Comparison of ENCODE assay signal across 2 cellular contexts in the genomic region with DNA sequence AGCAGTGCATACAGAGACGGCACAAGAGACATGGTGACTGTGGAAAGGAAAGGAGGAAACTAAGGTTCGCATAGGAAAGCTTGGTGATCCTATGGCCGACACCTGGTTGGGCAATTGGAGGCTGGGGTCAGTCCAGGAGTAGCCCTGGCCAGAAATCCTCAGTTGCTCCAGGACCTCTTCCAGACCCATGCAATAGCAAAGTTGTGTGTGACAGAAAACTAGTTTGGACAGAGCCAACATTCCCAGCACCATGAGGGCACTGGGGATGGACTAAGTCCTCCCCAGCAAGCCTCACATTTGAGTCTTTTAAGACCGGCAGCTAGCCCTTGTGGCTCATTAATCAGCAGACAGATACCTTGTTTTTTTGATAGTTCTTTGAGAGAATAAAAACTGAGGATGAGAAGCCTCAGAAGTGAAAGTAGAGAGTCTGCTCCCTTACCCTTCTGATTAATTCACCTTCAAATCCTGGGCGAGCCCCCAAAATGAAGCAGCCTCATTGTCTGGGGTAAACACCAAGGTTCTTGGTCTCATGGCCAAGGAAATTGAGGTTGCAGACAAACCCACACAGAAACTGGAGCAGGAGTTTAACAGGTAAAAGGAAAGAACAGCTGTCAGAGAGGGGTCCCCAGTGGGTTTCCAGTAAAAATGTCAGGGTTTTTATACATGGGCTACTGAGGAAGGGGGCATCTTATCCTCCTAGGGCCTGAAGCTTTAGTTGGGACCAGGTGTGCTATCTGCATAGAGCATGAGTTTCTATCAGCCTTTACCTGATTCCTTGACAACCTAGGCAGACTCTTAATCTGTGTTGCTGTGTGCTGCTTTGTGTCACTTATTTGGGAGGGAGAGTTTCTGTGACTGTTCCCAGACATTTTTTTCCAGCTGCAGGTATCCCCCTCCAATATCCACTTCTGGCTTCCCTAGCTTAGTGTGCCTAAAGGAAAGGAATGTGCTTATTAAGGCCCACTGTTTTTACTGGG.
A peak's percentile ranks its signal among the peaks of the same experiment; 100 is the strongest.
TF ChIP-seq lines count a peak whose summit lies in the region.

No MANE protein-coding gene starts in this region.

TF ChIP-seq in GM23338, 12 proteins besides CTCF, POLR2A, EP300 and RAD21:
- TF ChIP-seq, protein P1, sequence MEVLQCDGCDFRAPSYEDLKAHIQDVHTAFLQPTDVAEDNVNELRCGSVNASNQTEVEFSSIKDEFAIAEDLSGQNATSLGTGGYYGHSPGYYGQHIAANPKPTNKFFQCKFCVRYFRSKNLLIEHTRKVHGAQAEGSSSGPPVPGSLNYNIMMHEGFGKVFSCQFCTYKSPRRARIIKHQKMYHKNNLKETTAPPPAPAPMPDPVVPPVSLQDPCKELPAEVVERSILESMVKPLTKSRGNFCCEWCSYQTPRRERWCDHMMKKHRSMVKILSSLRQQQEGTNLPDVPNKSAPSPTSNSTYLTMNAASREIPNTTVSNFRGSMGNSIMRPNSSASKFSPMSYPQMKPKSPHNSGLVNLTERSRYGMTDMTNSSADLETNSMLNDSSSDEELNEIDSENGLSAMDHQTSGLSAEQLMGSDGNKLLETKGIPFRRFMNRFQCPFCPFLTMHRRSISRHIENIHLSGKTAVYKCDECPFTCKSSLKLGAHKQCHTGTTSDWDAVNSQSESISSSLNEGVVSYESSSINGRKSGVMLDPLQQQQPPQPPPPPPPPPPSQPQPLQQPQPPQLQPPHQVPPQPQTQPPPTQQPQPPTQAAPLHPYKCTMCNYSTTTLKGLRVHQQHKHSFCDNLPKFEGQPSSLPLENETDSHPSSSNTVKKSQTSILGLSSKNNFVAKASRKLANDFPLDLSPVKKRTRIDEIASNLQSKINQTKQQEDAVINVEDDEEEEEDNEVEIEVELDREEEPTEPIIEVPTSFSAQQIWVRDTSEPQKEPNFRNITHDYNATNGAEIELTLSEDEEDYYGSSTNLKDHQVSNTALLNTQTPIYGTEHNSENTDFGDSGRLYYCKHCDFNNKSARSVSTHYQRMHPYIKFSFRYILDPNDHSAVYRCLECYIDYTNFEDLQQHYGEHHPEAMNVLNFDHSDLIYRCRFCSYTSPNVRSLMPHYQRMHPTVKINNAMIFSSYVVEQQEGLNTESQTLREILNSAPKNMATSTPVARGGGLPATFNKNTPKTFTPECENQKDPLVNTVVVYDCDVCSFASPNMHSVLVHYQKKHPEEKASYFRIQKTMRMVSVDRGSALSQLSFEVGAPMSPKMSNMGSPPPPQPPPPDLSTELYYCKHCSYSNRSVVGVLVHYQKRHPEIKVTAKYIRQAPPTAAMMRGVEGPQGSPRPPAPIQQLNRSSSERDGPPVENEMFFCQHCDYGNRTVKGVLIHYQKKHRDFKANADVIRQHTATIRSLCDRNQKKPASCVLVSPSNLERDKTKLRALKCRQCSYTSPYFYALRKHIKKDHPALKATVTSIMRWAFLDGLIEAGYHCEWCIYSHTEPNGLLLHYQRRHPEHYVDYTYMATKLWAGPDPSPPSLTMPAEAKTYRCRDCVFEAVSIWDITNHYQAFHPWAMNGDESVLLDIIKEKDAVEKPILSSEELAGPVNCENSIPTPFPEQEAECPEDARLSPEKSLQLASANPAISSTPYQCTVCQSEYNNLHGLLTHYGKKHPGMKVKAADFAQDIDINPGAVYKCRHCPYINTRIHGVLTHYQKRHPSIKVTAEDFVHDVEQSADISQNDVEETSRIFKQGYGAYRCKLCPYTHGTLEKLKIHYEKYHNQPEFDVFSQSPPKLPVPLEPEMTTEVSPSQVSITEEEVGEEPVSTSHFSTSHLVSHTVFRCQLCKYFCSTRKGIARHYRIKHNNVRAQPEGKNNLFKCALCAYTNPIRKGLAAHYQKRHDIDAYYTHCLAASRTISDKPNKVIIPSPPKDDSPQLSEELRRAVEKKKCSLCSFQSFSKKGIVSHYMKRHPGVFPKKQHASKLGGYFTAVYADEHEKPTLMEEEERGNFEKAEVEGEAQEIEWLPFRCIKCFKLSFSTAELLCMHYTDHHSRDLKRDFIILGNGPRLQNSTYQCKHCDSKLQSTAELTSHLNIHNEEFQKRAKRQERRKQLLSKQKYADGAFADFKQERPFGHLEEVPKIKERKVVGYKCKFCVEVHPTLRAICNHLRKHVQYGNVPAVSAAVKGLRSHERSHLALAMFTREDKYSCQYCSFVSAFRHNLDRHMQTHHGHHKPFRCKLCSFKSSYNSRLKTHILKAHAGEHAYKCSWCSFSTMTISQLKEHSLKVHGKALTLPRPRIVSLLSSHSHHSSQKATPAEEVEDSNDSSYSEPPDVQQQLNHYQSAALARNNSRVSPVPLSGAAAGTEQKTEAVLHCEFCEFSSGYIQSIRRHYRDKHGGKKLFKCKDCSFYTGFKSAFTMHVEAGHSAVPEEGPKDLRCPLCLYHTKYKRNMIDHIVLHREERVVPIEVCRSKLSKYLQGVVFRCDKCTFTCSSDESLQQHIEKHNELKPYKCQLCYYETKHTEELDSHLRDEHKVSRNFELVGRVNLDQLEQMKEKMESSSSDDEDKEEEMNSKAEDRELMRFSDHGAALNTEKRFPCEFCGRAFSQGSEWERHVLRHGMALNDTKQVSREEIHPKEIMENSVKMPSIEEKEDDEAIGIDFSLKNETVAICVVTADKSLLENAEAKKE (CRISPR knock-in tag; IDR thresholded peaks at IDR 0.05) = no peak
- TF ChIP-seq POLR2AphosphoS5 (IDR thresholded peaks at IDR 0.05; ENCODE audit: low read depth) (no peak), STAT1 (IDR thresholded peaks at IDR 0.05; ENCODE audit: unreplicated experiment) (no peak)

TF ChIP-seq in GM12878, 131 proteins besides CTCF, POLR2A, EP300 and RAD21 (continued from another document and continues in another):
- no peak for TF ChIP-seq ATF7 (IDR thresholded peaks at IDR 0.05; ENCODE audit: low read depth)
- TF ChIP-seq BHLHE40 (IDR thresholded peaks at IDR 0.05; ENCODE audit: borderline replicate concordance in 1 of 2, low read depth in 2 of 2, low read length in 1 of 2) = no peak
- TF ChIP-seq POLR2AphosphoS2 (IDR thresholded peaks at IDR 0.05; ENCODE audit: low read depth, low read length) = peak; percentile 76; the same call in 1 of the 2 replicates
- no peak for TF ChIP-seq SMAD1 (IDR thresholded peaks at IDR 0.05; ENCODE audit: low read depth, partially characterized antibody)
- no peak for TF ChIP-seq ZNF217 (IDR thresholded peaks at IDR 0.05)
- TF ChIP-seq CBX5 (IDR thresholded peaks at IDR 0.05; ENCODE audit: low read depth) = 0 out of 2 replicates have a peak, but pooled peaks have one; percentile 49
- no peak for TF ChIP-seq MEF2B (IDR thresholded peaks at IDR 0.05; ENCODE audit: partially characterized antibody, poor library complexity, severe bottlenecking)
- TF ChIP-seq PAX5 (IDR thresholded peaks at IDR 0.05; ENCODE audit: borderline replicate concordance, low read depth, low read length) = no peak
- no peak for TF ChIP-seq STAT3 (IDR thresholded peaks at IDR 0.05; ENCODE audit: low read depth, low read length)
- TF ChIP-seq, protein P2, sequence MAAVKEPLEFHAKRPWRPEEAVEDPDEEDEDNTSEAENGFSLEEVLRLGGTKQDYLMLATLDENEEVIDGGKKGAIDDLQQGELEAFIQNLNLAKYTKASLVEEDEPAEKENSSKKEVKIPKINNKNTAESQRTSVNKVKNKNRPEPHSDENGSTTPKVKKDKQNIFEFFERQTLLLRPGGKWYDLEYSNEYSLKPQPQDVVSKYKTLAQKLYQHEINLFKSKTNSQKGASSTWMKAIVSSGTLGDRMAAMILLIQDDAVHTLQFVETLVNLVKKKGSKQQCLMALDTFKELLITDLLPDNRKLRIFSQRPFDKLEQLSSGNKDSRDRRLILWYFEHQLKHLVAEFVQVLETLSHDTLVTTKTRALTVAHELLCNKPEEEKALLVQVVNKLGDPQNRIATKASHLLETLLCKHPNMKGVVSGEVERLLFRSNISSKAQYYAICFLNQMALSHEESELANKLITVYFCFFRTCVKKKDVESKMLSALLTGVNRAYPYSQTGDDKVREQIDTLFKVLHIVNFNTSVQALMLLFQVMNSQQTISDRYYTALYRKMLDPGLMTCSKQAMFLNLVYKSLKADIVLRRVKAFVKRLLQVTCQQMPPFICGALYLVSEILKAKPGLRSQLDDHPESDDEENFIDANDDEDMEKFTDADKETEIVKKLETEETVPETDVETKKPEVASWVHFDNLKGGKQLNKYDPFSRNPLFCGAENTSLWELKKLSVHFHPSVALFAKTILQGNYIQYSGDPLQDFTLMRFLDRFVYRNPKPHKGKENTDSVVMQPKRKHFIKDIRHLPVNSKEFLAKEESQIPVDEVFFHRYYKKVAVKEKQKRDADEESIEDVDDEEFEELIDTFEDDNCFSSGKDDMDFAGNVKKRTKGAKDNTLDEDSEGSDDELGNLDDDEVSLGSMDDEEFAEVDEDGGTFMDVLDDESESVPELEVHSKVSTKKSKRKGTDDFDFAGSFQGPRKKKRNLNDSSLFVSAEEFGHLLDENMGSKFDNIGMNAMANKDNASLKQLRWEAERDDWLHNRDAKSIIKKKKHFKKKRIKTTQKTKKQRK (IDR thresholded peaks at IDR 0.05; ENCODE audit: low read depth, low read length) = no peak
- no peak for TF ChIP-seq KDM1A (IDR thresholded peaks at IDR 0.05; ENCODE audit: borderline replicate concordance)
- TF ChIP-seq, protein P3, sequence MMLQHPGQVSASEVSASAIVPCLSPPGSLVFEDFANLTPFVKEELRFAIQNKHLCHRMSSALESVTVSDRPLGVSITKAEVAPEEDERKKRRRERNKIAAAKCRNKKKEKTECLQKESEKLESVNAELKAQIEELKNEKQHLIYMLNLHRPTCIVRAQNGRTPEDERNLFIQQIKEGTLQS (IDR thresholded peaks at IDR 0.05; ENCODE audit: borderline replicate concordance, extremely low read depth, low read depth, low read length) = no peak
- TF ChIP-seq, protein P4, sequence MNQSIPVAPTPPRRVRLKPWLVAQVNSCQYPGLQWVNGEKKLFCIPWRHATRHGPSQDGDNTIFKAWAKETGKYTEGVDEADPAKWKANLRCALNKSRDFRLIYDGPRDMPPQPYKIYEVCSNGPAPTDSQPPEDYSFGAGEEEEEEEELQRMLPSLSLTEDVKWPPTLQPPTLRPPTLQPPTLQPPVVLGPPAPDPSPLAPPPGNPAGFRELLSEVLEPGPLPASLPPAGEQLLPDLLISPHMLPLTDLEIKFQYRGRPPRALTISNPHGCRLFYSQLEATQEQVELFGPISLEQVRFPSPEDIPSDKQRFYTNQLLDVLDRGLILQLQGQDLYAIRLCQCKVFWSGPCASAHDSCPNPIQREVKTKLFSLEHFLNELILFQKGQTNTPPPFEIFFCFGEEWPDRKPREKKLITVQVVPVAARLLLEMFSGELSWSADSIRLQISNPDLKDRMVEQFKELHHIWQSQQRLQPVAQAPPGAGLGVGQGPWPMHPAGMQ (IDR thresholded peaks at IDR 0.05; ENCODE audit: borderline replicate concordance) = no peak
- no peak for TF ChIP-seq YBX1 (IDR thresholded peaks at IDR 0.05)
- no peak for TF ChIP-seq MTA2 (IDR thresholded peaks at IDR 0.05; ENCODE audit: low read depth)
- no peak for TF ChIP-seq BCL11A (IDR thresholded peaks at IDR 0.05; ENCODE audit: low read depth, low read length)
- TF ChIP-seq SMAD5 (IDR thresholded peaks at IDR 0.05; ENCODE audit: low read depth) = peak; percentile 31; the same call in 1 of the 2 replicates
- TF ChIP-seq ZSCAN29 (IDR thresholded peaks at IDR 0.05) = no peak
- TF ChIP-seq, protein P5, sequence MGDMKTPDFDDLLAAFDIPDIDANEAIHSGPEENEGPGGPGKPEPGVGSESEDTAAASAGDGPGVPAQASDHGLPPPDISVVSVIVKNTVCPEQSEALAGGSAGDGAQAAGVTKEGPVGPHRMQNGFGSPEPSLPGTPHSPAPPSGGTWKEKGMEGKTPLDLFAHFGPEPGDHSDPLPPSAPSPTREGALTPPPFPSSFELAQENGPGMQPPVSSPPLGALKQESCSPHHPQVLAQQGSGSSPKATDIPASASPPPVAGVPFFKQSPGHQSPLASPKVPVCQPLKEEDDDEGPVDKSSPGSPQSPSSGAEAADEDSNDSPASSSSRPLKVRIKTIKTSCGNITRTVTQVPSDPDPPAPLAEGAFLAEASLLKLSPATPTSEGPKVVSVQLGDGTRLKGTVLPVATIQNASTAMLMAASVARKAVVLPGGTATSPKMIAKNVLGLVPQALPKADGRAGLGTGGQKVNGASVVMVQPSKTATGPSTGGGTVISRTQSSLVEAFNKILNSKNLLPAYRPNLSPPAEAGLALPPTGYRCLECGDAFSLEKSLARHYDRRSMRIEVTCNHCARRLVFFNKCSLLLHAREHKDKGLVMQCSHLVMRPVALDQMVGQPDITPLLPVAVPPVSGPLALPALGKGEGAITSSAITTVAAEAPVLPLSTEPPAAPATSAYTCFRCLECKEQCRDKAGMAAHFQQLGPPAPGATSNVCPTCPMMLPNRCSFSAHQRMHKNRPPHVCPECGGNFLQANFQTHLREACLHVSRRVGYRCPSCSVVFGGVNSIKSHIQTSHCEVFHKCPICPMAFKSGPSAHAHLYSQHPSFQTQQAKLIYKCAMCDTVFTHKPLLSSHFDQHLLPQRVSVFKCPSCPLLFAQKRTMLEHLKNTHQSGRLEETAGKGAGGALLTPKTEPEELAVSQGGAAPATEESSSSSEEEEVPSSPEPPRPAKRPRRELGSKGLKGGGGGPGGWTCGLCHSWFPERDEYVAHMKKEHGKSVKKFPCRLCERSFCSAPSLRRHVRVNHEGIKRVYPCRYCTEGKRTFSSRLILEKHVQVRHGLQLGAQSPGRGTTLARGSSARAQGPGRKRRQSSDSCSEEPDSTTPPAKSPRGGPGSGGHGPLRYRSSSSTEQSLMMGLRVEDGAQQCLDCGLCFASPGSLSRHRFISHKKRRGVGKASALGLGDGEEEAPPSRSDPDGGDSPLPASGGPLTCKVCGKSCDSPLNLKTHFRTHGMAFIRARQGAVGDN (IDR thresholded peaks at IDR 0.05) = 0 out of 2 replicates have a peak, but pooled peaks have one; percentile 13
- no peak for TF ChIP-seq ZNF384 (IDR thresholded peaks at IDR 0.05; ENCODE audit: borderline replicate concordance, low read depth, low read length)
- TF ChIP-seq, protein P6, sequence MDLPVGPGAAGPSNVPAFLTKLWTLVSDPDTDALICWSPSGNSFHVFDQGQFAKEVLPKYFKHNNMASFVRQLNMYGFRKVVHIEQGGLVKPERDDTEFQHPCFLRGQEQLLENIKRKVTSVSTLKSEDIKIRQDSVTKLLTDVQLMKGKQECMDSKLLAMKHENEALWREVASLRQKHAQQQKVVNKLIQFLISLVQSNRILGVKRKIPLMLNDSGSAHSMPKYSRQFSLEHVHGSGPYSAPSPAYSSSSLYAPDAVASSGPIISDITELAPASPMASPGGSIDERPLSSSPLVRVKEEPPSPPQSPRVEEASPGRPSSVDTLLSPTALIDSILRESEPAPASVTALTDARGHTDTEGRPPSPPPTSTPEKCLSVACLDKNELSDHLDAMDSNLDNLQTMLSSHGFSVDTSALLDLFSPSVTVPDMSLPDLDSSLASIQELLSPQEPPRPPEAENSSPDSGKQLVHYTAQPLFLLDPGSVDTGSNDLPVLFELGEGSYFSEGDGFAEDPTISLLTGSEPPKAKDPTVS (IDR thresholded peaks at IDR 0.05; ENCODE audit: low read depth, low read length) = no peak
- TF ChIP-seq, protein P7, sequence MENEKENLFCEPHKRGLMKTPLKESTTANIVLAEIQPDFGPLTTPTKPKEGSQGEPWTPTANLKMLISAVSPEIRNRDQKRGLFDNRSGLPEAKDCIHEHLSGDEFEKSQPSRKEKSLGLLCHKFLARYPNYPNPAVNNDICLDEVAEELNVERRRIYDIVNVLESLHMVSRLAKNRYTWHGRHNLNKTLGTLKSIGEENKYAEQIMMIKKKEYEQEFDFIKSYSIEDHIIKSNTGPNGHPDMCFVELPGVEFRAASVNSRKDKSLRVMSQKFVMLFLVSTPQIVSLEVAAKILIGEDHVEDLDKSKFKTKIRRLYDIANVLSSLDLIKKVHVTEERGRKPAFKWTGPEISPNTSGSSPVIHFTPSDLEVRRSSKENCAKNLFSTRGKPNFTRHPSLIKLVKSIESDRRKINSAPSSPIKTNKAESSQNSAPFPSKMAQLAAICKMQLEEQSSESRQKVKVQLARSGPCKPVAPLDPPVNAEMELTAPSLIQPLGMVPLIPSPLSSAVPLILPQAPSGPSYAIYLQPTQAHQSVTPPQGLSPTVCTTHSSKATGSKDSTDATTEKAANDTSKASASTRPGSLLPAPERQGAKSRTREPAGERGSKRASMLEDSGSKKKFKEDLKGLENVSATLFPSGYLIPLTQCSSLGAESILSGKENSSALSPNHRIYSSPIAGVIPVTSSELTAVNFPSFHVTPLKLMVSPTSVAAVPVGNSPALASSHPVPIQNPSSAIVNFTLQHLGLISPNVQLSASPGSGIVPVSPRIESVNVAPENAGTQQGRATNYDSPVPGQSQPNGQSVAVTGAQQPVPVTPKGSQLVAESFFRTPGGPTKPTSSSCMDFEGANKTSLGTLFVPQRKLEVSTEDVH (IDR thresholded peaks at IDR 0.05; ENCODE audit: low read depth, partially characterized antibody) = no peak
- TF ChIP-seq HCFC1 (IDR thresholded peaks at IDR 0.05; ENCODE audit: low read length) = no peak
